ENCODE assay signal across 7 cellular contexts in genomic region chr3:52274781-52275180, GRCh38. TPM values are rescaled to one million over a fixed set of nuclear protein-coding genes. Genes with fewer than 3 reads are reported as not detected.
DNase-seq lines count a peak whose midpoint lies in the region; ATAC-seq and TF ChIP-seq lines count a peak whose summit lies in the region.
"Not testable (repeated sequence)": the region's sequence is repeated elsewhere in the genome, so short reads cannot be mapped to it uniquely, and the experiment has no call there.

No MANE protein-coding gene starts in this region.

- H3K4me2 ChIP-seq in DOHH2 (ENCODE audit: low read length): 0 out of 2 replicates have a peak overlapping the region, but pooled peaks have one; percentile 9

- not testable (repeated sequence) for H3K4me3 ChIP-seq in DOHH2 (ENCODE audit: low read length)
- peak overlapping the region in 2 of 4 donors; percentile 94 to 95 for H3K4me3 ChIP-seq in gastrocnemius medialis

- H3K79me2 ChIP-seq in DOHH2 (ENCODE audit: control insufficient read depth, low read length): peaks cover 98% of the 10 kb centered on the region

- not testable (repeated sequence) for TF ChIP-seq CTCF in DOHH2 (IDR thresholded peaks at IDR 0.05; ENCODE audit: low read depth, low read length, poor library complexity, severe bottlenecking); endothelial cell (IDR thresholded peaks at IDR 0.05; ENCODE audit: unreplicated experiment); gastrocnemius medialis (IDR thresholded peaks at IDR 0.05 in 4 of 5, conservative IDR thresholded peaks at IDR 0.05 in 1 of 5)

- H4K20me1 ChIP-seq in DOHH2 (ENCODE audit: control insufficient read depth, insufficient read depth, low read depth, low read length): peaks cover 30% of the 10 kb centered on the region; the same call in 1 of the 2 replicates

- in situ Hi-C loops in gastrocnemius medialis (cut with MboI; ENCODE audit: low sequenced_read_pairs in 4 of 4): loop anchor here in 2 of 4 donors (5.0 kb wide), 1 partner anchor 42 kb away; no protein-coding TSS in a partner anchor

- not testable (repeated sequence) for H3K27ac ChIP-seq in DOHH2 (ENCODE audit: low read depth, low read length)
- H3K27ac ChIP-seq in gastrocnemius medialis: peak overlapping the region in 3 of 4 donors; percentile 89 to 97 (median 97)

- H3K9me3 Mint-ChIP-seq in activated naive CD8-positive, alpha-beta T cell treated with anti-CD3 and anti-CD28 coated beads for 36 hours; endothelial cell (ENCODE audit: unreplicated experiment); naive B cell: not testable (repeated sequence)

- H3K27me3 Mint-ChIP-seq in T-helper 17 cell; activated naive CD8-positive, alpha-beta T cell treated with anti-CD3 and anti-CD28 coated beads for 36 hours; naive B cell: not testable (repeated sequence)
- peaks cover 10% of the 10 kb centered on the region for H3K27me3 Mint-ChIP-seq in endothelial cell (ENCODE audit: unreplicated experiment)

- H3K27ac Mint-ChIP-seq in T-helper 17 cell: peak overlapping the region; percentile 100
- H3K27ac Mint-ChIP-seq in activated naive CD8-positive, alpha-beta T cell treated with anti-CD3 and anti-CD28 coated beads for 36 hours: peak overlapping the region; percentile 95
- peak overlapping the region; percentile 72 for H3K27ac Mint-ChIP-seq in endothelial cell (ENCODE audit: unreplicated experiment)
- peak overlapping the region in 2 of 6 donors; percentile 81 to 85 for H3K27ac Mint-ChIP-seq in naive B cell

- not testable (repeated sequence) for H3K27me3 ChIP-seq in DOHH2 (ENCODE audit: control insufficient read depth, low read length); gastrocnemius medialis

- not testable (repeated sequence) for ATAC-seq in T-helper 17 cell; naive B cell (ENCODE audit: low read depth in 2 of 2); gastrocnemius medialis

- peak overlapping the region; percentile 100 for H3K4me3 Mint-ChIP-seq in T-helper 17 cell
- H3K4me3 Mint-ChIP-seq in activated naive CD8-positive, alpha-beta T cell treated with anti-CD3 and anti-CD28 coated beads for 36 hours: peak overlapping the region; percentile 94
- not testable (repeated sequence) for H3K4me3 Mint-ChIP-seq in endothelial cell (ENCODE audit: unreplicated experiment)
- peak overlapping the region in 5 of 8 donors; percentile 2 to 98 (median 79) for H3K4me3 Mint-ChIP-seq in naive B cell

- H3K36me3 ChIP-seq in DOHH2 (ENCODE audit: control insufficient read depth, low read length): peaks cover 80% of the 10 kb centered on the region
- H3K36me3 ChIP-seq in gastrocnemius medialis: not testable (repeated sequence)

- H3K9me2 ChIP-seq in DOHH2 (replicated peaks; ENCODE audit: control insufficient read depth, low read length): not testable (repeated sequence)

- peaks cover 72% of the 10 kb centered on the region for H3K4me1 Mint-ChIP-seq in T-helper 17 cell
- H3K4me1 Mint-ChIP-seq in activated naive CD8-positive, alpha-beta T cell treated with anti-CD3 and anti-CD28 coated beads for 36 hours: peaks cover 63% of the 10 kb centered on the region
- H3K4me1 Mint-ChIP-seq in endothelial cell (ENCODE audit: unreplicated experiment): peaks cover 38% of the 10 kb centered on the region
- H3K4me1 Mint-ChIP-seq in naive B cell: peaks cover 49 to 83% (median 73%) of the 10 kb centered on the region in 3 donors

- H3K9me3 ChIP-seq in DOHH2 (ENCODE audit: control insufficient read depth, insufficient read depth, low read length); T-helper 17 cell (ENCODE audit: control insufficient read depth, low read length, poor library complexity, severe bottlenecking); gastrocnemius medialis: not testable (repeated sequence)

- H3K36me3 Mint-ChIP-seq in T-helper 17 cell (ENCODE audit: low read depth) (peaks cover 13% of the 10 kb centered on the region), endothelial cell (ENCODE audit: low read depth, unreplicated experiment) (peaks cover 18% of the 10 kb centered on the region)
- peaks cover 83% of the 10 kb centered on the region for H3K36me3 Mint-ChIP-seq in activated naive CD8-positive, alpha-beta T cell treated with anti-CD3 and anti-CD28 coated beads for 36 hours
- H3K36me3 Mint-ChIP-seq in naive B cell: not testable (repeated sequence)

- intact Hi-C loops in gastrocnemius medialis (cut with DNase I; ENCODE audit: low total_unique reads): loop anchor here (5.0 to 10.0 kb wide), 2 partner anchors 133 to 220 kb away; partner anchors contain the start of gene DUSP7

- H3F3A ChIP-seq in DOHH2 (ENCODE audit: control insufficient read depth, insufficient read depth): not testable (repeated sequence)

- not testable (repeated sequence) for DNase-seq in T-helper 17 cell; activated naive CD8-positive, alpha-beta T cell treated with anti-CD3 and anti-CD28 coated beads for 36 hours; endothelial cell (ENCODE audit: low spot score); naive B cell; gastrocnemius medialis
- peak; percentile 18 for DNase-seq in activated T-cell treated with anti-CD3 and anti-CD28 coated beads, Interleukin-2, amount 50 U/mL, for 1 hour

- not testable (repeated sequence) for TF ChIP-seq POLR2A in gastrocnemius medialis (IDR thresholded peaks at IDR 0.05)

- peaks cover 51% of the 10 kb centered on the region for H3K4me1 ChIP-seq in DOHH2 (ENCODE audit: control insufficient read depth, low read length)
- H3K4me1 ChIP-seq in gastrocnemius medialis: peaks cover 76 to 77% of the 10 kb centered on the region in 2 donors

RNA-seq across cellular contexts. Expression of gene WDR82, which starts 3.7 kb away (rescaled TPM):
- 100 to 1,000 TPM; 109 to 114 TPM for total RNA-seq in T-helper 17 cell
- total RNA-seq in activated naive CD8-positive, alpha-beta T cell treated with anti-CD3 and anti-CD28 coated beads for 36 hours: 100 to 1,000 TPM; 121 to 123 TPM
- total RNA-seq in endothelial cell (ENCODE audit: unreplicated experiment): 72.3 TPM
- 10 to 100 TPM; 24.0 to 71.6 (median 58.9) TPM for polyA plus RNA-seq in naive B cell (ENCODE audit: low read depth in 6 of 6)
- total RNA-seq in gastrocnemius medialis: 10 to 100 TPM; 54.1 to 64.9 (median 59.3) TPM

RNA-seq across cellular contexts. Expression of gene GLYCTK, which starts 12.8 kb away (rescaled TPM):
- 10 to 100 TPM; 30.6 to 42.2 TPM for total RNA-seq in T-helper 17 cell
- total RNA-seq in activated naive CD8-positive, alpha-beta T cell treated with anti-CD3 and anti-CD28 coated beads for 36 hours: 10 to 100 TPM; 16.1 to 17.2 TPM
- total RNA-seq in endothelial cell (ENCODE audit: unreplicated experiment): 22.4 TPM
- 1 to 10 TPM; 5.5 to 8.9 (median 6.6) TPM for polyA plus RNA-seq in naive B cell (ENCODE audit: low read depth in 6 of 6)
- 10 to 100 TPM in 1 of 4 donors, 1 to 10 TPM in 3; 5.1 to 11.2 (median 7.7) TPM for total RNA-seq in gastrocnemius medialis

RNA-seq across cellular contexts. Expression of gene PPM1M, which starts 29.2 kb away (rescaled TPM):
- total RNA-seq in T-helper 17 cell (10 to 100 TPM; 43.9 to 58.0 TPM), endothelial cell (ENCODE audit: unreplicated experiment) (15.0 TPM), gastrocnemius medialis (1 to 10 TPM in 3 of 4 donors, under 1 TPM in 1; 0.97 to 5.2 (median 3.5) TPM)
- 10 to 100 TPM; 69.7 to 74.9 TPM for total RNA-seq in activated naive CD8-positive, alpha-beta T cell treated with anti-CD3 and anti-CD28 coated beads for 36 hours
- 10 to 100 TPM; 16.8 to 38.5 (median 21.4) TPM for polyA plus RNA-seq in naive B cell (ENCODE audit: low read depth in 6 of 6)

RNA-seq across cellular contexts. Expression of gene TWF2, which starts 35.8 kb away (rescaled TPM):
- total RNA-seq in T-helper 17 cell: 10 to 100 TPM; 44.8 to 48.2 TPM
- total RNA-seq in activated naive CD8-positive, alpha-beta T cell treated with anti-CD3 and anti-CD28 coated beads for 36 hours: 100 to 1,000 TPM; 127 to 134 TPM
- total RNA-seq in endothelial cell (ENCODE audit: unreplicated experiment): 85.3 TPM
- polyA plus RNA-seq in naive B cell (ENCODE audit: low read depth in 6 of 6): 10 to 100 TPM; 48.5 to 90.8 (median 75.4) TPM
- total RNA-seq in gastrocnemius medialis: 100 to 1,000 TPM in 3 of 4 donors, 10 to 100 TPM in 1; 99.2 to 222 (median 168) TPM

RNA-seq across cellular contexts. Expression of gene DNAH1, which starts 41.3 kb away (rescaled TPM):
- total RNA-seq in T-helper 17 cell (10 to 100 TPM; 50.3 to 58.5 TPM), endothelial cell (ENCODE audit: unreplicated experiment) (3.3 TPM), gastrocnemius medialis (1 to 10 TPM; 1.4 to 6.8 (median 2.0) TPM)
- total RNA-seq in activated naive CD8-positive, alpha-beta T cell treated with anti-CD3 and anti-CD28 coated beads for 36 hours: 1 to 10 TPM; 2.6 to 3.7 TPM
- 1 to 10 TPM in 2 of 6 donors, under 1 TPM in 3, not detected in 1; 0.45 to 1.6 (median 0.65) TPM for polyA plus RNA-seq in naive B cell (ENCODE audit: low read depth in 6 of 6)
